ENCODE assay signal across 8 cellular contexts in the genomic region with DNA sequence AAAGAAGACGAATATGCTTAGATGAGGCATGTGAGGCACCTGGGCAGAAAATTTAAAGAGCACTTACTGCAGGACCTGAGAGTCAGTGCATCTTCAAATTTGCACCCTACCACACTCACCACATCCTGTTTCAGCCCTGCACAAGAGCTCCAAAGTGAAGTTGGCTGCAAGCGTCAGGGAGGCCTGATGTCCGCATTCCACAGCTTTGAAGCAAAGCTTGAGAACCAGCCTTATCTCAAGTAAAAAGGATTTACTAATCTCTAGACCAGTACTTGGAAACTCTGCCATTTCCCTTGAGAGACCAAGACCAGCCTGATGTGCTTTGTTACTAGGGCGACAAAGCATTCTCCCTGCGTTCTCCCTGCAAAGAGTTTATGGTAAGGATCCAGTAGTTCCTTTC. TPM values are rescaled to one million over a fixed set of nuclear protein-coding genes. Genes with fewer than 3 reads are reported as not detected.
DNase-seq lines count a peak whose midpoint lies in the region; ATAC-seq and TF ChIP-seq lines count a peak whose summit lies in the region.

No MANE protein-coding gene starts in this region.

- H3K27me3 ChIP-seq in BLaER1 (no peaks in the 10 kb centered on the region), Loucy (ENCODE audit: insufficient read depth, low read length, poor library complexity, severe bottlenecking) (no peaks in the 10 kb centered on the region), ovary (no peaks in the 10 kb centered on the region)

- H3K4me1 ChIP-seq in BLaER1 (peaks cover 20% of the 10 kb centered on the region), Loucy (ENCODE audit: insufficient read depth, low read length, poor library complexity, severe bottlenecking) (peaks cover 25% of the 10 kb centered on the region), ovary (ENCODE audit: insufficient read depth) (peaks cover 4% of the 10 kb centered on the region)

- no peak overlapping the region for H3K27ac ChIP-seq in BLaER1
- peak overlapping the region in 1 of 2 donors; percentile 14 for H3K27ac ChIP-seq in ovary

- H3K4me3 Mint-ChIP-seq in activated naive CD8-positive, alpha-beta T cell treated with anti-CD3 and anti-CD28 coated beads, Interleukin-2, amount 50 U/mL, for 24 hours, result peak overlapping the region; percentile 51

- H3K27ac Mint-ChIP-seq in activated naive CD8-positive, alpha-beta T cell treated with anti-CD3 and anti-CD28 coated beads, Interleukin-2, amount 50 U/mL, for 24 hours, result peak overlapping the region; percentile 87

- H3K36me3 Mint-ChIP-seq in activated naive CD8-positive, alpha-beta T cell treated with anti-CD3 and anti-CD28 coated beads, Interleukin-2, amount 50 U/mL, for 24 hours (ENCODE audit: low read depth), result no peaks in the 10 kb centered on the region

- ATAC-seq in GM21367 (IDR thresholded peaks at IDR 0.05; ENCODE audit: unreplicated experiment), result peak; percentile 49
- peak; percentile 27 for ATAC-seq in activated naive CD8-positive, alpha-beta T cell treated with anti-CD3 and anti-CD28 coated beads, Interleukin-2, amount 50 U/mL, for 24 hours

- DNase-seq in activated naive CD8-positive, alpha-beta T cell treated with anti-CD3 and anti-CD28 coated beads, Interleukin-2, amount 50 U/mL, for 24 hours, result peak; percentile 44
- DNase-seq in ovary (peak in 4 of 5 donors; percentile 24 to 42 (median 28)), NCI-H69 (lab: John Stamatoyannopoulos, UW) (no peak), globus pallidus (ENCODE audit: low spot score) (no peak), NCI-H446 treated with DMSO at 0.1 percent for 48 hours (lab: John Stamatoyannopoulos, UW) (no peak)

- intact Hi-C loops in ovary (cut with DNase I), result no loop called here

- H3K9me3 Mint-ChIP-seq in activated naive CD8-positive, alpha-beta T cell treated with anti-CD3 and anti-CD28 coated beads, Interleukin-2, amount 50 U/mL, for 24 hours, result no peaks in the 10 kb centered on the region

- TF ChIP-seq CTCF in Loucy (conservative IDR thresholded peaks at IDR 0.05; ENCODE audit: low read length) (no peak), ovary (IDR thresholded peaks at IDR 0.05) (no peak)

- WGBS in ovary, 3 donors, result 36 to 48% (median 37%) methylated on average over 5 of the region's 5 CpGs

- peaks cover 10% of the 10 kb centered on the region; the same call in 1 of the 2 replicates for H4K20me1 ChIP-seq in BLaER1
- H4K20me1 ChIP-seq in Loucy (ENCODE audit: insufficient read depth, low read length, poor library complexity, severe bottlenecking), result peaks cover 7% of the 10 kb centered on the region

- H3K79me2 ChIP-seq in Loucy (ENCODE audit: insufficient read depth, low read length), result peaks cover 16% of the 10 kb centered on the region

- H3F3A ChIP-seq in Loucy (ENCODE audit: low read depth), result 0 out of 2 replicates have a peak, but pooled peaks cover 3% of the 10 kb centered on the region

- peak overlapping the region; percentile 39; the same call in 1 of the 2 replicates for H3K4me2 ChIP-seq in BLaER1
- peak overlapping the region; percentile 69 for H3K4me2 ChIP-seq in Loucy (ENCODE audit: low read depth, low read length, poor library complexity, severe bottlenecking)

- H2AFZ ChIP-seq in Loucy (ENCODE audit: low read length), result peak overlapping the region; percentile 71

- H3K9me2 ChIP-seq in Loucy (replicated peaks; ENCODE audit: low read depth, low read length), result no peaks in the 10 kb centered on the region

- no peak overlapping the region for H3K4me3 ChIP-seq in BLaER1
- H3K4me3 ChIP-seq in Loucy (ENCODE audit: low read length, poor library complexity, severe bottlenecking), result peak overlapping the region; percentile 58
- no peak overlapping the region for H3K4me3 ChIP-seq in ovary

- TF ChIP-seq POLR2A in ovary (IDR thresholded peaks at IDR 0.05), result no peak

- H3K36me3 ChIP-seq in BLaER1, result no peaks in the 10 kb centered on the region
- no peaks in the 10 kb centered on the region for H3K36me3 ChIP-seq in Loucy (ENCODE audit: insufficient read depth, low read length)
- no peaks in the 10 kb centered on the region for H3K36me3 ChIP-seq in ovary

- TF ChIP-seq EP300 in ovary (IDR thresholded peaks at IDR 0.05), result no peak

- H3K9ac ChIP-seq in BLaER1, result no peak overlapping the region
- H3K9ac ChIP-seq in Loucy (ENCODE audit: low read depth, low read length, poor library complexity, severe bottlenecking), result peak overlapping the region; percentile 37

- no peaks in the 10 kb centered on the region for H3K27me3 Mint-ChIP-seq in activated naive CD8-positive, alpha-beta T cell treated with anti-CD3 and anti-CD28 coated beads, Interleukin-2, amount 50 U/mL, for 24 hours

- H3K4me1 Mint-ChIP-seq in activated naive CD8-positive, alpha-beta T cell treated with anti-CD3 and anti-CD28 coated beads, Interleukin-2, amount 50 U/mL, for 24 hours, result peaks cover 30% of the 10 kb centered on the region

- peaks cover 9% of the 10 kb centered on the region for H3K9me3 ChIP-seq in BLaER1
- no peaks in the 10 kb centered on the region for H3K9me3 ChIP-seq in Loucy (ENCODE audit: insufficient read depth, low read depth, low read length)
- no peaks in the 10 kb centered on the region for H3K9me3 ChIP-seq in ovary

RNA-seq across cellular contexts. Expression of gene ASNSD1, which starts 3.4 kb away (rescaled TPM):
- total RNA-seq in ovary, result 10 to 100 TPM; 38.5 to 61.9 (median 47.3) TPM
- polyA plus RNA-seq in ovary, result 10 to 100 TPM; 41.9 to 43.4 TPM

RNA-seq across cellular contexts. Expression of gene ANKAR, which starts 16.6 kb away (rescaled TPM):
- total RNA-seq in ovary, result 10 to 100 TPM in 6 of 7 donors, 1 to 10 TPM in 1; 9.9 to 23.2 (median 17.9) TPM
- polyA plus RNA-seq in ovary, result 1 to 10 TPM; 3.6 to 7.4 TPM

Comparison
In these comparisons a context has a peak if more than half of its experiments do, and no peak if none do; other contexts are left out.
1. DNase-seq: peak in activated naive CD8-positive, alpha-beta T cell treated with anti-CD3 and anti-CD28 coated beads, Interleukin-2, amount 50 U/mL, for 24 hours (single experiment) and ovary (4 of 5); none in NCI-H69 (single experiment), globus pallidus (single experiment) and NCI-H446 treated with DMSO at 0.1 percent for 48 hours (single experiment).